In the genomic region with DNA sequence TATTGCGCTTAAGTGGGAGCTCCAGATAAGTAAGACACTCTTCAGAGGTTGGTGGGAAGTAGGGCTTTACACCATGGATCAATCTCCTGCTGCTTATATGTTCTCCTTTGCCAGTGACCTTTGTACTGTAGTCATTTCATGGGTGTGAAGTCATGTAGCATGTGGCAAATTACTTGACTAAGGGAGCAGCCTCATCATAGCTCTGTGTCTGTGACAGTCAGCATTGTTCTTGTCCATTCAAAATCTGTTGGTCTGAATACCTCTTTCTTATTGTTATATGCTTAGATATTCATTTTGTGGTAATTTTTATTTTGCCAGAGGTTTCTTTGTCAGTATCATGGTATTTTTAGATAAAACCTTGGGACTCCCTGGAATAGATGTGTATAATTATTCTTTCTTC, we compare ENCODE assay signal across 12 cellular contexts. TPM values are rescaled to one million over a fixed set of nuclear protein-coding genes. Genes with fewer than 3 reads are reported as not detected.
DNase-seq lines count a peak whose midpoint lies in the region; ATAC-seq, FAIRE-seq and TF ChIP-seq lines count a peak whose summit lies in the region.
"Had no signal": no experiment of that assay in that cellular context is flagged by ENCODE, and none has a peak within 500 bp of the region (broad histone marks: within the 10 kb centered on the region; RNA-seq: fewer than 3 reads in every experiment).

No MANE protein-coding gene starts in this region.

- no peaks in the 10 kb centered on the region for H3K9me3 Mint-ChIP-seq in activated CD4-positive, alpha-beta memory T cell treated with anti-CD3 and anti-CD28 coated beads for 36 hours
- H3K9me3 Mint-ChIP-seq in stimulated activated effector memory CD8-positive, alpha-beta T cell treated with anti-CD3 and anti-CD28 coated beads, Interleukin-12 subunit alpha, Interleukin-12 subunit beta, amount 100 ng/mL, for 72 hours = no peaks in the 10 kb centered on the region
- H3K9me3 Mint-ChIP-seq: naive B cell had no signal

- DNase-seq in DMS53 (lab: John Stamatoyannopoulos, UW) (peak; percentile 18), DMS53 treated with DMSO at 0.1 percent for 48 hours (lab: John Stamatoyannopoulos, UW; ENCODE audit: unreplicated experiment) (no peak), fibroblast of lung (ENCODE audit: low read depth in 2 of 2) (peak; percentile 47 to 85), T1000 (lab: John Stamatoyannopoulos, UW) (no peak), D721Med (ENCODE audit: insufficient read length, low spot score) (no peak)
- DNase-seq in activated CD4-positive, alpha-beta memory T cell treated with anti-CD3 and anti-CD28 coated beads for 36 hours = no peak
- DNase-seq in stimulated activated effector memory CD8-positive, alpha-beta T cell treated with anti-CD3 and anti-CD28 coated beads, Interleukin-12 subunit alpha, Interleukin-12 subunit beta, amount 100 ng/mL, for 72 hours (ENCODE audit: low spot score in 2 of 2) = peak in 1 of 2 donors; percentile 50
- DNase-seq: activated CD4-positive, alpha-beta T cell treated with anti-CD3 and anti-CD28 coated beads, Interleukin-2, amount 50 U/mL, for 4 hours; naive B cell had no signal

- no peak for TF ChIP-seq CTCF in fibroblast of lung (conservative IDR thresholded peaks at IDR 0.05 in 1 of 2, IDR thresholded peaks at IDR 0.05 in 1 of 2; ENCODE audit: low read depth in 1 of 2, low read length in 2 of 2)
- TF ChIP-seq CTCF in D721Med (IDR thresholded peaks at IDR 0.05; ENCODE audit: insufficient read depth, missing control alignments) = no peak

- no peaks in the 10 kb centered on the region for H3K27me3 ChIP-seq in fibroblast of lung (ENCODE audit: control insufficient read depth, insufficient read depth, low read length)

- H2AFZ ChIP-seq in fibroblast of lung (ENCODE audit: low read length) = no peak overlapping the region

- no peak overlapping the region for H3K4me3 ChIP-seq in fibroblast of lung (replicated peaks in 1 of 4; ENCODE audit: control extremely low read depth in 1 of 4, insufficient read depth in 1 of 4, low read depth in 3 of 4, low read length in 4 of 4)

- peaks cover 5% of the 10 kb centered on the region for H3K36me3 ChIP-seq in fibroblast of lung (ENCODE audit: control insufficient read depth, insufficient read depth, low read length)

- H4K20me1 ChIP-seq in fibroblast of lung (ENCODE audit: control insufficient read depth, extremely low read depth, insufficient read depth, low read length) = no peaks in the 10 kb centered on the region

- H3K9ac ChIP-seq in fibroblast of lung (ENCODE audit: insufficient read depth, low read length) = no peak overlapping the region

- peaks cover 41% of the 10 kb centered on the region for H3K4me1 Mint-ChIP-seq in activated CD4-positive, alpha-beta memory T cell treated with anti-CD3 and anti-CD28 coated beads for 36 hours (ENCODE audit: low read depth)
- H3K4me1 Mint-ChIP-seq in stimulated activated effector memory CD8-positive, alpha-beta T cell treated with anti-CD3 and anti-CD28 coated beads, Interleukin-12 subunit alpha, Interleukin-12 subunit beta, amount 100 ng/mL, for 72 hours = peaks cover 48% of the 10 kb centered on the region

- H3K9me3 ChIP-seq in fibroblast of lung (ENCODE audit: control insufficient read depth, insufficient read depth, low read depth, low read length) = no peaks in the 10 kb centered on the region

- H3K36me3 Mint-ChIP-seq in activated CD4-positive, alpha-beta memory T cell treated with anti-CD3 and anti-CD28 coated beads for 36 hours = peaks cover 26% of the 10 kb centered on the region
- peaks cover 77% of the 10 kb centered on the region for H3K36me3 Mint-ChIP-seq in stimulated activated effector memory CD8-positive, alpha-beta T cell treated with anti-CD3 and anti-CD28 coated beads, Interleukin-12 subunit alpha, Interleukin-12 subunit beta, amount 100 ng/mL, for 72 hours

- H3K27ac Mint-ChIP-seq in activated CD4-positive, alpha-beta memory T cell treated with anti-CD3 and anti-CD28 coated beads for 36 hours = peak overlapping the region; percentile 93
- H3K27ac Mint-ChIP-seq in stimulated activated effector memory CD8-positive, alpha-beta T cell treated with anti-CD3 and anti-CD28 coated beads, Interleukin-12 subunit alpha, Interleukin-12 subunit beta, amount 100 ng/mL, for 72 hours = peak overlapping the region; percentile 95

- CTCF ChIA-PET in activated CD4-positive, alpha-beta memory T cell treated with anti-CD3 and anti-CD28 coated beads for 36 hours (lab: Charles Lee) = interaction anchor here (0.6 to 4.0 kb wide), 16 partner anchors 10 to 886 kb away, joined by 3 to 53 read pairs (median 14); partner anchors contain the start of genes CCDC121, GPN1, NRBP1 and PPM1G

- peak overlapping the region; percentile 55 for H3K27ac ChIP-seq in fibroblast of lung (ENCODE audit: insufficient read depth, low read length)
- H3K27ac ChIP-seq: 22Rv1 had no signal

- intact Hi-C loops in activated CD4-positive, alpha-beta memory T cell treated with anti-CD3 and anti-CD28 coated beads for 36 hours (cut with micrococcal nuclease) = loop anchor here (1.0 to 10.0 kb wide), 5 partner anchors 19 to 467 kb away; partner anchors contain the start of genes ATRAID, CAD, EIF2B4 and PPM1G

- no peak overlapping the region for H3K4me3 Mint-ChIP-seq in activated CD4-positive, alpha-beta memory T cell treated with anti-CD3 and anti-CD28 coated beads for 36 hours
- peak overlapping the region; percentile 26 for H3K4me3 Mint-ChIP-seq in stimulated activated effector memory CD8-positive, alpha-beta T cell treated with anti-CD3 and anti-CD28 coated beads, Interleukin-12 subunit alpha, Interleukin-12 subunit beta, amount 100 ng/mL, for 72 hours
- H3K4me3 Mint-ChIP-seq: naive B cell had no signal

- no peak for FAIRE-seq in D721Med (lab: Jason Lieb, UNC)
- FAIRE-seq: H1 had no signal

- ATAC-seq in stimulated activated effector memory CD8-positive, alpha-beta T cell treated with anti-CD3 and anti-CD28 coated beads, Interleukin-12 subunit alpha, Interleukin-12 subunit beta, amount 100 ng/mL, for 72 hours = peak; percentile 89
- ATAC-seq in GM19035 (IDR thresholded peaks at IDR 0.05; ENCODE audit: unreplicated experiment) = no peak

- H3K4me1 ChIP-seq in fibroblast of lung (ENCODE audit: control insufficient read depth, extremely low read depth, insufficient read depth, low read length) = peaks cover 15% of the 10 kb centered on the region

- no peaks in the 10 kb centered on the region for H3K79me2 ChIP-seq in fibroblast of lung (ENCODE audit: control insufficient read depth, insufficient read depth, low read length)

- POLR2A ChIA-PET in activated CD4-positive, alpha-beta memory T cell treated with anti-CD3 and anti-CD28 coated beads for 36 hours (lab: Charles Lee) = interaction anchor here (0.6 to 4.0 kb wide), 8 partner anchors 17 to 378 kb away, joined by 3 to 21 read pairs (median 6); partner anchors contain the start of genes CCDC121, GPN1, PPM1G and SLC4A1AP

- H3K27me3 Mint-ChIP-seq in activated CD4-positive, alpha-beta memory T cell treated with anti-CD3 and anti-CD28 coated beads for 36 hours = no peaks in the 10 kb centered on the region
- H3K27me3 Mint-ChIP-seq: naive B cell had no signal

- peak overlapping the region; percentile 21 for H3K4me2 ChIP-seq in fibroblast of lung (ENCODE audit: extremely low read depth, insufficient read depth, low read length)

RNA-seq across cellular contexts. Expression of gene SLC4A1AP, which starts 18.2 kb away (rescaled TPM):
- 10 to 100 TPM; 26.5 TPM for total RNA-seq in activated CD4-positive, alpha-beta memory T cell treated with anti-CD3 and anti-CD28 coated beads for 36 hours
- 25.2 and 28.4 TPM in 2 replicates for total RNA-seq in fibroblast of lung
- 15.2 and 17.7 TPM in 2 replicates for polyA plus RNA-seq in fibroblast of lung
- polyA plus RNA-seq in fibroblast of lung (2012) = 16.3 and 20.7 TPM in 2 replicates
- 5.4 and 6.2 TPM in 2 replicates for polyA minus RNA-seq in fibroblast of lung (ENCODE audit: low replicate concordance)

RNA-seq across cellular contexts. Expression of gene SUPT7L, which starts 18.4 kb away (rescaled TPM):
- total RNA-seq in activated CD4-positive, alpha-beta memory T cell treated with anti-CD3 and anti-CD28 coated beads for 36 hours = 10 to 100 TPM; 30.1 to 30.3 TPM
- 18.5 and 27.2 TPM in 2 replicates for total RNA-seq in fibroblast of lung
- 28.5 and 29.9 TPM in 2 replicates for polyA plus RNA-seq in fibroblast of lung
- 20.0 and 21.3 TPM in 2 replicates for polyA plus RNA-seq in fibroblast of lung (2012)
- polyA minus RNA-seq in fibroblast of lung (ENCODE audit: low replicate concordance) = 18.2 and 21.5 TPM in 2 replicates

RNA-seq across cellular contexts. Expression of gene GPN1, which starts 53.0 kb away (rescaled TPM):
- total RNA-seq in activated CD4-positive, alpha-beta memory T cell treated with anti-CD3 and anti-CD28 coated beads for 36 hours = 10 to 100 TPM; 54.4 to 56.8 TPM
- total RNA-seq in fibroblast of lung = 29.5 and 34.5 TPM in 2 replicates
- 60.9 and 65.1 TPM in 2 replicates for polyA plus RNA-seq in fibroblast of lung
- 43.3 and 51.9 TPM in 2 replicates for polyA plus RNA-seq in fibroblast of lung (2012)
- polyA minus RNA-seq in fibroblast of lung (ENCODE audit: low replicate concordance) = 14.1 and 19.7 TPM in 2 replicates

RNA-seq across cellular contexts. Expression of gene CCDC121, which starts 53.0 kb away (rescaled TPM):
- under 1 TPM; 0.34 to 0.36 TPM for total RNA-seq in activated CD4-positive, alpha-beta memory T cell treated with anti-CD3 and anti-CD28 coated beads for 36 hours
- total RNA-seq in fibroblast of lung = 1.8 and 2.0 TPM in 2 replicates
- 1.4 and 1.5 TPM in 2 replicates for polyA plus RNA-seq in fibroblast of lung
- 0.98 and 1.0 TPM in 2 replicates for polyA plus RNA-seq in fibroblast of lung (2012)
- 0.48 TPM in 1 of 2 replicates, not detected in the other for polyA minus RNA-seq in fibroblast of lung (ENCODE audit: low replicate concordance)

Comparison
In these comparisons a context has a peak if more than half of its experiments do, and no peak if none do; other contexts are left out.
1. DNase-seq: peak in DMS53 (single experiment) and fibroblast of lung (2 of 2); none in DMS53 treated with DMSO at 0.1 percent for 48 hours (single experiment), activated CD4-positive, alpha-beta memory T cell treated with anti-CD3 and anti-CD28 coated beads for 36 hours (single experiment), T1000 (single experiment) and D721Med (single experiment).